19 cellular contexts compared by ENCODE assay signal in the genomic region with DNA sequence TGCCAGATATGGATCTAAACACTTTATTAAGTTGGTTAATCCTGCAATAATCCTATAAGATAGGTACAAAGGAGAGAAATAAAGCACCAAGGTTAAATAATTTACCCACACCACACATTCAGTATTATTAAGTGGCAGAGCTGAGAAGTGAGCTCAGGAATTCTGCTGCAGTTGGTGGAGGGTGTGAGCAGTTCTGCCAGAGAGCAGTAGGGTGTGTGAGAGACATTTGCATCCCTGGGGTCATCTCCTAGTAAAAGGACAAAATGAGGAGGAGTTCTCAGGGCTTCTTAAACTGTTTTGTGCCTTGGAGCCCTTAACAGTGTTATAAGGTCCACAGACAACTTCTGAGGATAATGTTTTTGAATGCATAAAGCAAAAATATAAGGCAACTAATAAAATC.
"Had no signal": no experiment of that assay in that cellular context is flagged by ENCODE, and none has a peak within 500 bp of the region (broad histone marks: within the 10 kb centered on the region; RNA-seq: fewer than 3 reads in every experiment).

No MANE protein-coding gene starts in this region.

- DNase-seq: activated CD4-positive, alpha-beta T cell treated with anti-CD3 and anti-CD28 coated beads for 36 hours; activated CD4-positive, alpha-beta T cell treated with anti-CD3 and anti-CD28 coated beads, Interleukin-2, amount 50 U/mL, for 48 hours; activated effector memory CD4-positive, alpha-beta T cell treated with Interleukin-2 at 50 U/mL for 16 hours; activated naive CD4-positive, alpha-beta T cell treated with anti-CD3 and anti-CD28 coated beads, Interleukin-2, amount 10 ng/mL, durations not matched to agents 7 days and 5 days; activated T-cell treated with anti-CD3 and anti-CD28 coated beads, Interleukin-2, amount 50 U/mL, for 48 hours; cerebellar nuclear complex; esophagus squamous epithelium; heart left ventricle; left ventricle myocardium superior; occipital lobe; posterior cingulate gyrus; right lobe of liver; stimulated activated CD4-positive, alpha-beta T cell treated with anti-CD3 and anti-CD28 coated beads, Interleukin-2, amount 100 ng/mL, for 24 hours; trophoblast cell had no signal

- H3K27ac ChIP-seq: coronary artery, esophagus squamous epithelium, heart left ventricle, right lobe of liver, skin epidermis, vagina had no signal

- H3K4me1 Mint-ChIP-seq: activated CD4-positive, alpha-beta T cell treated with anti-CD3 and anti-CD28 coated beads for 36 hours; activated naive CD4-positive, alpha-beta T cell treated with anti-CD3 and anti-CD28 coated beads, Interleukin-2, amount 10 ng/mL, durations not matched to agents 7 days and 5 days; stimulated activated effector memory CD8-positive, alpha-beta T cell treated with anti-CD3 and anti-CD28 coated beads, Interleukin-12 subunit alpha, Interleukin-12 subunit beta, amount 100 ng/mL, for 72 hours had no signal

- H3K36me3 ChIP-seq: esophagus squamous epithelium, heart left ventricle, right lobe of liver, vagina had no signal

- H3K27me3 Mint-ChIP-seq: activated CD4-positive, alpha-beta T cell treated with anti-CD3 and anti-CD28 coated beads for 36 hours; activated naive CD4-positive, alpha-beta T cell treated with anti-CD3 and anti-CD28 coated beads, Interleukin-2, amount 10 ng/mL, durations not matched to agents 7 days and 5 days; natural killer cell treated with Interleukin-12 subunit alpha and Interleukin-12 subunit beta and Interleukin-15 and Interleukin-18, amount 100 ng/mL, for 72 hours had no signal

- H3K36me3 Mint-ChIP-seq: activated naive CD4-positive, alpha-beta T cell treated with anti-CD3 and anti-CD28 coated beads, Interleukin-2, amount 10 ng/mL, durations not matched to agents 7 days and 5 days; natural killer cell treated with Interleukin-12 subunit alpha and Interleukin-12 subunit beta and Interleukin-15 and Interleukin-18, amount 100 ng/mL, for 72 hours; stimulated activated effector memory CD8-positive, alpha-beta T cell treated with anti-CD3 and anti-CD28 coated beads, Interleukin-12 subunit alpha, Interleukin-12 subunit beta, amount 100 ng/mL, for 72 hours had no signal

- H3K27ac Mint-ChIP-seq: activated CD4-positive, alpha-beta T cell treated with anti-CD3 and anti-CD28 coated beads for 36 hours; activated naive CD4-positive, alpha-beta T cell treated with anti-CD3 and anti-CD28 coated beads, Interleukin-2, amount 10 ng/mL, durations not matched to agents 7 days and 5 days; natural killer cell treated with Interleukin-12 subunit alpha and Interleukin-12 subunit beta and Interleukin-15 and Interleukin-18, amount 100 ng/mL, for 72 hours; stimulated activated effector memory CD8-positive, alpha-beta T cell treated with anti-CD3 and anti-CD28 coated beads, Interleukin-12 subunit alpha, Interleukin-12 subunit beta, amount 100 ng/mL, for 72 hours had no signal

- H3K27me3 ChIP-seq: esophagus squamous epithelium, heart left ventricle, right lobe of liver, vagina had no signal

- H3K4me1 ChIP-seq: esophagus squamous epithelium, heart left ventricle, right lobe of liver, vagina had no signal

- ATAC-seq: activated CD4-positive, alpha-beta T cell treated with anti-CD3 and anti-CD28 coated beads for 36 hours; heart left ventricle; left ventricle myocardium superior; natural killer cell treated with Interleukin-12 subunit alpha and Interleukin-12 subunit beta and Interleukin-15 and Interleukin-18, amount 100 ng/mL, for 72 hours; right lobe of liver; stimulated activated effector memory CD8-positive, alpha-beta T cell treated with anti-CD3 and anti-CD28 coated beads, Interleukin-12 subunit alpha, Interleukin-12 subunit beta, amount 100 ng/mL, for 72 hours had no signal

- H3K4me3 ChIP-seq: coronary artery, esophagus squamous epithelium, heart left ventricle, right lobe of liver, skin epidermis, vagina had no signal

- H3K9me3 ChIP-seq: esophagus squamous epithelium, heart left ventricle, right lobe of liver, vagina had no signal

- H3K9me3 Mint-ChIP-seq: activated naive CD4-positive, alpha-beta T cell treated with anti-CD3 and anti-CD28 coated beads, Interleukin-2, amount 10 ng/mL, durations not matched to agents 7 days and 5 days had no signal

- H3K4me3 Mint-ChIP-seq: activated CD4-positive, alpha-beta T cell treated with anti-CD3 and anti-CD28 coated beads for 36 hours; activated naive CD4-positive, alpha-beta T cell treated with anti-CD3 and anti-CD28 coated beads, Interleukin-2, amount 10 ng/mL, durations not matched to agents 7 days and 5 days; natural killer cell treated with Interleukin-12 subunit alpha and Interleukin-12 subunit beta and Interleukin-15 and Interleukin-18, amount 100 ng/mL, for 72 hours; stimulated activated effector memory CD8-positive, alpha-beta T cell treated with anti-CD3 and anti-CD28 coated beads, Interleukin-12 subunit alpha, Interleukin-12 subunit beta, amount 100 ng/mL, for 72 hours had no signal
